Comparison of ENCODE assay signal across 8 cellular contexts in the genomic region with DNA sequence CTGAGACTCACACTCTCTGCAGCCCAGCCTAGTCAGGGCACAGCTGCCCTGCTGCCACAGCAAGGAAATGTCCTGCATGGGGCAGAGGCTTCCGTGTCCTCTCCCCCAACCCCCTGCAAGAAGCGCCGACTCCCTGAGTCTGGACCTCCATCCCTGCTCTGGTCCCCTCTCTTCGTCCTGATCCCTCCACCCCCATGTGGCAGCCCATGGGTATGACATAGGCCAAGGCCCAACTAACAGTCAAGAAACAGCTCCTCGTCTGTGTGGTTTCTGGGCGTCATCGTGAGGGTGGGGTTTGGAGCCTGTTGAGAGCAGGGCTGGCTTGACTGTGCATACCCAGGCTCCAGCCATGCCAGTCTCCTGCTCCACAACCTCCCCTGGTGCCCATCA. TPM values are rescaled to one million over a fixed set of nuclear protein-coding genes. Genes with fewer than 3 reads are reported as not detected.
DNase-seq lines count a peak whose midpoint lies in the region; ATAC-seq and TF ChIP-seq lines count a peak whose summit lies in the region.

No MANE protein-coding gene starts in this region.

- BruUV-seq in Panc1 (replicated peaks; lab: Mats Ljungman, UMichigan), result no TSS peak

- no peak overlapping the region for H3K9ac ChIP-seq in colonic mucosa (ENCODE audit: low read depth in 2 of 2, low read length in 2 of 2)

- CTCF ChIA-PET in Panc1 (lab: Charles Lee), result interaction anchor here (0.6 kb wide), 1 partner anchor 10 kb away, joined by 3 read pairs; no protein-coding TSS in a partner anchor

- H3K27ac ChIP-seq in Panc1 (ENCODE audit: low read length) (no peak overlapping the region), colonic mucosa (no peak overlapping the region)
- no peak overlapping the region for H3K27ac ChIP-seq in effector memory CD4-positive, alpha-beta T cell (ENCODE audit: insufficient read depth, low read length, poor library complexity, severe bottlenecking)

- in situ Hi-C loops in Panc1 (cut with HindIII; ENCODE audit: low pct_unique_long_range_greater_than_20kb, low sequenced_read_pairs), result no loop called here

- ATAC-seq in GM19328 (IDR thresholded peaks at IDR 0.05; ENCODE audit: unreplicated experiment) (peak; percentile 62), Panc1 (peak; percentile 56), HG02642 (IDR thresholded peaks at IDR 0.05; ENCODE audit: poor library complexity, unreplicated experiment) (no peak)
- peak; percentile 68 for ATAC-seq in stimulated activated naive CD8-positive, alpha-beta T cell treated with anti-CD3 and anti-CD28 coated beads, Interleukin-15, Interleukin-2, amounts not matched to agents 100 U/mL and 50 U/mL, for 24 hours

- DNase-seq in AG20443 (ENCODE audit: low spot score) (peak; percentile 43), Panc1 (ENCODE audit: low read depth, low spot score) (no peak), mesenteric fat pad (ENCODE audit: low spot score) (no peak), colonic mucosa (no peak)
- peak; percentile 17 to 26 (median 23) for DNase-seq in effector memory CD4-positive, alpha-beta T cell
- peak; percentile 33 for DNase-seq in stimulated activated naive CD8-positive, alpha-beta T cell treated with anti-CD3 and anti-CD28 coated beads, Interleukin-15, Interleukin-2, amounts not matched to agents 100 U/mL and 50 U/mL, for 24 hours

- H3K27me3 ChIP-seq in Panc1 (ENCODE audit: control insufficient read depth, insufficient read depth, low read length) (no peaks in the 10 kb centered on the region), colonic mucosa (no peaks in the 10 kb centered on the region)
- no peaks in the 10 kb centered on the region for H3K27me3 ChIP-seq in effector memory CD4-positive, alpha-beta T cell (replicated peaks; ENCODE audit: control insufficient read depth, insufficient read depth, low read length, poor library complexity, severe bottlenecking)

- H3K9me3 ChIP-seq in Panc1 (ENCODE audit: control insufficient read depth, insufficient read depth, low read depth, low read length) (no peaks in the 10 kb centered on the region), colonic mucosa (no peaks in the 10 kb centered on the region)
- H3K9me3 ChIP-seq in effector memory CD4-positive, alpha-beta T cell (ENCODE audit: control insufficient read depth, low read length), result no peaks in the 10 kb centered on the region

- POLR2A ChIA-PET in Panc1 (lab: Charles Lee), result no interaction called here

- intact Hi-C loops in Panc1 (cut with micrococcal nuclease; ENCODE audit: unreplicated experiment), result no loop called here
- intact Hi-C loops in colonic mucosa (cut with DNase I), result no loop called here

- H3K36me3 ChIP-seq in Panc1 (ENCODE audit: control insufficient read depth, insufficient read depth, low read length), result no peaks in the 10 kb centered on the region
- no peaks in the 10 kb centered on the region for H3K36me3 ChIP-seq in effector memory CD4-positive, alpha-beta T cell (ENCODE audit: control insufficient read depth, insufficient read depth, low read length)
- no peaks in the 10 kb centered on the region for H3K36me3 ChIP-seq in colonic mucosa

- no peak overlapping the region for H3K4me3 ChIP-seq in Panc1 (ENCODE audit: low read depth in 2 of 2, low read length in 2 of 2)
- no peak overlapping the region for H3K4me3 ChIP-seq in effector memory CD4-positive, alpha-beta T cell (ENCODE audit: insufficient read depth, low read depth, low read length, poor library complexity, severe bottlenecking)
- H3K4me3 ChIP-seq in colonic mucosa, result no peak overlapping the region

- no peak; the same call in 1 of the 2 replicates for TF ChIP-seq CTCF in Panc1 (IDR thresholded peaks at IDR 0.05)
- no peak for TF ChIP-seq CTCF in colonic mucosa (IDR thresholded peaks at IDR 0.05)

- H3K4me1 ChIP-seq in Panc1 (ENCODE audit: control insufficient read depth, insufficient read depth, low read length) (no peaks in the 10 kb centered on the region), colonic mucosa (no peaks in the 10 kb centered on the region)
- H3K4me1 ChIP-seq in effector memory CD4-positive, alpha-beta T cell (ENCODE audit: control insufficient read depth, insufficient read depth, low read length, poor library complexity, severe bottlenecking), result no peaks in the 10 kb centered on the region

RNA-seq across cellular contexts. Expression of a gene that starts 19.5 kb away (rescaled TPM):
- total RNA-seq in Panc1 (2021; ENCODE audit: unreplicated experiment), result 25.9 TPM
- 25.5 TPM for polyA plus RNA-seq in Panc1 (2012; ENCODE audit: insufficient read length)
- total RNA-seq in mesenteric fat pad, result 16.4 TPM
- total RNA-seq in colonic mucosa, result 100 to 1,000 TPM in 1 of 2 donors, 10 to 100 TPM in 1; 70.0 to 117 TPM

Comparison
In these comparisons a context has a peak if more than half of its experiments do, and no peak if none do; other contexts are left out.
1. DNase-seq: peak in AG20443 (single experiment), effector memory CD4-positive, alpha-beta T cell (3 of 3) and stimulated activated naive CD8-positive, alpha-beta T cell treated with anti-CD3 and anti-CD28 coated beads, Interleukin-15, Interleukin-2, amounts not matched to agents 100 U/mL and 50 U/mL, for 24 hours (single experiment); none in Panc1 (single experiment), mesenteric fat pad (single experiment) and colonic mucosa (single experiment).